In the genomic region with DNA sequence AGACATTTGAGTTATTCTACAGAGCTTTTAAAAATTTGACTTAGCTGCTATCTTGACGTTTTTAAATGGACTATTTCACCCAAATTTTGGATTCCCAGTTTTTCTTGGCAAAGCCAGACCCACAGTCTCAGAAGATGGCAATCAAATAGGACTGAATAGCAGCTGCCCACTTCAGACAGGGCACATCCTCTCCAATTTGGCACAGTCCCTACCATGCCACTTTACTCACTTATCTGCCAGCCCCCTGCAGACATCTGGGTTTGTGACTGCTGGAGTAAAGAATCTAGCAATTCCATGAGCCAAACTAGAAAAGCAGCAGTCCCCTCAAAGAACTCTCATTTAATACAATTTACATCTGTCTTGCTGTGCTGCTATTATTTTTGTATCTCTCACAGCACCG, we compare ENCODE assay signal across 1 cellular context.
TF ChIP-seq lines count a peak whose summit lies in the region.

No MANE protein-coding gene starts in this region.

TF ChIP-seq in SK-N-SH treated with all-trans-retinoic acid at 6 μM for 48 hours, 23 proteins besides CTCF, POLR2A, EP300 and RAD21 (continued from another document):
- TF ChIP-seq, protein P1, sequence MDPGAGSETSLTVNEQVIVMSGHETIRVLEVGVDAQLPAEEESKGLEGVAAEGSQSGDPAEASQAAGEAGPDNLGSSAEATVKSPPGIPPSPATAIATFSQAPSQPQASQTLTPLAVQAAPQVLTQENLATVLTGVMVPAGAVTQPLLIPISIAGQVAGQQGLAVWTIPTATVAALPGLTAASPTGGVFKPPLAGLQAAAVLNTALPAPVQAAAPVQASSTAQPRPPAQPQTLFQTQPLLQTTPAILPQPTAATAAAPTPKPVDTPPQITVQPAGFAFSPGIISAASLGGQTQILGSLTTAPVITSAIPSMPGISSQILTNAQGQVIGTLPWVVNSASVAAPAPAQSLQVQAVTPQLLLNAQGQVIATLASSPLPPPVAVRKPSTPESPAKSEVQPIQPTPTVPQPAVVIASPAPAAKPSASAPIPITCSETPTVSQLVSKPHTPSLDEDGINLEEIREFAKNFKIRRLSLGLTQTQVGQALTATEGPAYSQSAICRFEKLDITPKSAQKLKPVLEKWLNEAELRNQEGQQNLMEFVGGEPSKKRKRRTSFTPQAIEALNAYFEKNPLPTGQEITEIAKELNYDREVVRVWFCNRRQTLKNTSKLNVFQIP (CRISPR knock-in tag; IDR thresholded peaks at IDR 0.05; ENCODE audit: borderline replicate concordance, low read depth), result no peak
- TF ChIP-seq, protein P2, sequence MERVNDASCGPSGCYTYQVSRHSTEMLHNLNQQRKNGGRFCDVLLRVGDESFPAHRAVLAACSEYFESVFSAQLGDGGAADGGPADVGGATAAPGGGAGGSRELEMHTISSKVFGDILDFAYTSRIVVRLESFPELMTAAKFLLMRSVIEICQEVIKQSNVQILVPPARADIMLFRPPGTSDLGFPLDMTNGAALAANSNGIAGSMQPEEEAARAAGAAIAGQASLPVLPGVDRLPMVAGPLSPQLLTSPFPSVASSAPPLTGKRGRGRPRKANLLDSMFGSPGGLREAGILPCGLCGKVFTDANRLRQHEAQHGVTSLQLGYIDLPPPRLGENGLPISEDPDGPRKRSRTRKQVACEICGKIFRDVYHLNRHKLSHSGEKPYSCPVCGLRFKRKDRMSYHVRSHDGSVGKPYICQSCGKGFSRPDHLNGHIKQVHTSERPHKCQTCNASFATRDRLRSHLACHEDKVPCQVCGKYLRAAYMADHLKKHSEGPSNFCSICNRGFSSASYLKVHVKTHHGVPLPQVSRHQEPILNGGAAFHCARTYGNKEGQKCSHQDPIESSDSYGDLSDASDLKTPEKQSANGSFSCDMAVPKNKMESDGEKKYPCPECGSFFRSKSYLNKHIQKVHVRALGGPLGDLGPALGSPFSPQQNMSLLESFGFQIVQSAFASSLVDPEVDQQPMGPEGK (CRISPR knock-in tag; IDR thresholded peaks at IDR 0.05; ENCODE audit: borderline replicate concordance), result no peak
